In the genomic region with DNA sequence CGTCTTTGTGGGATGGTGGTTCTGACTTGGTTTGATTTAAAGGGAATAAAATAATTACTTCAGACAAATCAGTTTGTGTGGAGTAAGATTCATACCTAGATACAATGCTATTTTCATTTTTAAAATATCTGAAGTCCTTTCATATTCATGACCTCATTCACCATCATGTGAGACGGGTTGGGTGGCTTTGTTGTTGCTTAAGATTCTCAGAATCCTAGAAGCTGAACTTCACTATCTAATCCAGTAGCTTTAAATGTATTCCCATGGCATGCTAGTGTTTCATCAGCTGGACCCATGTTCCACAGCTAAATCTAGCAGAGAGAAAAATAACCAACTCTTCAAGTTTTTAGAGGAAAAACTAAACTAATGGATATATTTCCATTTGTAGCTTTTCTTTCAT, we compare ENCODE assay signal across 23 cellular contexts.
"Had no signal": no experiment of that assay in that cellular context is flagged by ENCODE, and none has a peak within 500 bp of the region (broad histone marks: within the 10 kb centered on the region; RNA-seq: fewer than 3 reads in every experiment).

No MANE protein-coding gene starts in this region.

- H3K9me3 ChIP-seq: suprapubic skin, upper lobe of left lung had no signal

- H3K9me3 Mint-ChIP-seq: activated naive CD8-positive, alpha-beta T cell treated with anti-CD3 and anti-CD28 coated beads for 36 hours; dendritic cell treated with granulocyte-macrophage colony-stimulating factor and Interleukin-4, amounts not matched to agents 40 ng/mL and 50 ng/mL, for 4 days; effector memory CD8-positive, alpha-beta T cell; memory B cell; natural killer cell treated with Interleukin-12 subunit alpha and Interleukin-12 subunit beta and Interleukin-15 and Interleukin-18, amount 100 ng/mL, for 72 hours; stimulated activated naive CD8-positive, alpha-beta T cell treated with anti-CD3 and anti-CD28 coated beads, Interleukin-15, Interleukin-2, amounts not matched to agents 100 ng/mL and 50 ng/mL, for 24 hours had no signal

- H3K27me3 Mint-ChIP-seq: activated naive CD8-positive, alpha-beta T cell treated with anti-CD3 and anti-CD28 coated beads for 36 hours; dendritic cell treated with granulocyte-macrophage colony-stimulating factor and Interleukin-4, amounts not matched to agents 40 ng/mL and 50 ng/mL, for 4 days; effector memory CD8-positive, alpha-beta T cell; memory B cell; natural killer cell treated with Interleukin-12 subunit alpha and Interleukin-12 subunit beta and Interleukin-15 and Interleukin-18, amount 100 ng/mL, for 72 hours; stimulated activated naive CD8-positive, alpha-beta T cell treated with anti-CD3 and anti-CD28 coated beads, Interleukin-15, Interleukin-2, amounts not matched to agents 100 ng/mL and 50 ng/mL, for 24 hours had no signal

- H3K27me3 ChIP-seq: suprapubic skin, upper lobe of left lung had no signal

- DNase-seq: activated CD4-positive, alpha-beta T cell treated with anti-CD3 and anti-CD28 coated beads, Interleukin-2, amount 50 U/mL, for 4 hours; activated gamma-delta T cell treated with Interleukin-2 at 50 U/mL for 16 hours; activated naive CD8-positive, alpha-beta T cell treated with anti-CD3 and anti-CD28 coated beads for 36 hours; activated T-cell treated with anti-CD3 and anti-CD28 coated beads, Interleukin-2, amount 50 U/mL, for 1 hour; aorta; effector memory CD8-positive, alpha-beta T cell; hypothalamus; kidney glomerular epithelial cell; left ventricle myocardium superior; nucleus accumbens; posterior cingulate gyrus; retina; stimulated activated CD4-positive, alpha-beta T cell treated with anti-CD3 and anti-CD28 coated beads, Interleukin-4, amount 100 ng/mL, for 4 hours; stimulated activated CD8-positive, alpha-beta memory T cell treated with anti-CD3 and anti-CD28 coated beads, Interleukin-4, amount 100 ng/mL, for 48 hours; T-helper 9 cell; upper lobe of left lung had no signal

- H3K4me3 Mint-ChIP-seq: activated naive CD8-positive, alpha-beta T cell treated with anti-CD3 and anti-CD28 coated beads for 36 hours; dendritic cell treated with granulocyte-macrophage colony-stimulating factor and Interleukin-4, amounts not matched to agents 40 ng/mL and 50 ng/mL, for 4 days; effector memory CD8-positive, alpha-beta T cell; memory B cell; natural killer cell treated with Interleukin-12 subunit alpha and Interleukin-12 subunit beta and Interleukin-15 and Interleukin-18, amount 100 ng/mL, for 72 hours; stimulated activated naive CD8-positive, alpha-beta T cell treated with anti-CD3 and anti-CD28 coated beads, Interleukin-15, Interleukin-2, amounts not matched to agents 100 ng/mL and 50 ng/mL, for 24 hours had no signal

- H3K4me3 ChIP-seq: skin epidermis, suprapubic skin, upper lobe of left lung had no signal

- H3K27ac Mint-ChIP-seq: activated naive CD8-positive, alpha-beta T cell treated with anti-CD3 and anti-CD28 coated beads for 36 hours; dendritic cell treated with granulocyte-macrophage colony-stimulating factor and Interleukin-4, amounts not matched to agents 40 ng/mL and 50 ng/mL, for 4 days; effector memory CD8-positive, alpha-beta T cell; memory B cell; stimulated activated naive CD8-positive, alpha-beta T cell treated with anti-CD3 and anti-CD28 coated beads, Interleukin-15, Interleukin-2, amounts not matched to agents 100 ng/mL and 50 ng/mL, for 24 hours had no signal

- ATAC-seq: effector memory CD8-positive, alpha-beta T cell; left ventricle myocardium superior had no signal

- H3K27ac ChIP-seq: epithelial cell of prostate, skin epidermis, suprapubic skin, upper lobe of left lung had no signal
